14 cellular contexts compared by ENCODE assay signal in genomic region chr9:81682797-81683196, GRCh38. TPM values are rescaled to one million over a fixed set of nuclear protein-coding genes. Genes with fewer than 3 reads are reported as not detected.
DNase-seq lines count a peak whose midpoint lies in the region; ATAC-seq, FAIRE-seq and TF ChIP-seq lines count a peak whose summit lies in the region.
"Had no signal": no experiment of that assay in that cellular context is flagged by ENCODE, and none has a peak within 500 bp of the region (broad histone marks: within the 10 kb centered on the region; RNA-seq: fewer than 3 reads in every experiment).

No MANE protein-coding gene starts in this region.

- H2AFZ ChIP-seq in GM23248 = no peak overlapping the region

- no peak overlapping the region for H3K4me2 ChIP-seq in GM23248 (ENCODE audit: unreplicated experiment)

- no peaks in the 10 kb centered on the region for H3K9me2 ChIP-seq in GM23248 (ENCODE audit: insufficient read depth)

- H3K27ac ChIP-seq in pancreas (no peak overlapping the region), GM23248 (no peak overlapping the region)

- H3K4me3 ChIP-seq in fibroblast of the aortic adventitia (ENCODE audit: low read depth, low read length) (no peak overlapping the region), pancreas (peak overlapping the region in 1 of 4 donors; percentile 7), GM23248 (no peak overlapping the region)
- H3K4me3 ChIP-seq: lung had no signal

- POLR2A ChIA-PET in WTC11 (lab: Charles Lee) = no interaction called here

- ATAC-seq in WTC11 (no peak), pancreas (peak in 3 of 4 donors; percentile 16 to 34 (median 30)), HG03460 (IDR thresholded peaks at IDR 0.05; ENCODE audit: unreplicated experiment) (no peak), GM21737 (IDR thresholded peaks at IDR 0.05; ENCODE audit: unreplicated experiment) (no peak)

- H3K27me3 ChIP-seq in pancreas (no peaks in the 10 kb centered on the region), GM23248 (replicated peaks; ENCODE audit: insufficient read depth) (no peaks in the 10 kb centered on the region)

- TF ChIP-seq CTCF in WTC11 (IDR thresholded peaks at IDR 0.05) = no peak
- TF ChIP-seq CTCF in fibroblast of the aortic adventitia (IDR thresholded peaks at IDR 0.05; ENCODE audit: insufficient read depth, low read length) = no peak
- no peak for TF ChIP-seq CTCF in pancreas (IDR thresholded peaks at IDR 0.05)

- intact Hi-C loops in pancreas (cut with DNase I) = loop anchor here in 1 of 3 donors (10.0 kb wide), 1 partner anchor 158 kb away; no protein-coding TSS in a partner anchor

- H3K4me3 Mint-ChIP-seq in WTC11 = no peak overlapping the region

- no peak overlapping the region for H3K9ac ChIP-seq in GM23248

- peaks cover 24% of the 10 kb centered on the region for H3K36me3 Mint-ChIP-seq in WTC11

- H3K27ac Mint-ChIP-seq in WTC11 = peak overlapping the region; percentile 26; the same call in 1 of the 2 replicates
- H3K27ac Mint-ChIP-seq: activated T-helper 2 cell treated with anti-CD3 and anti-CD28 coated beads, Interferon-gamma antibody, Interleukin-2, Interleukin-4, amounts not matched to agents 10 μg/mL and 5 μg/mL and 100 μg/mL, durations not matched to agents 14 hours and 24 hours and 36 hours had no signal

- H3K27me3 Mint-ChIP-seq in WTC11 (ENCODE audit: low read depth) = no peaks in the 10 kb centered on the region

- peaks cover 0 to 11% (median 0%) of the 10 kb centered on the region in 3 donors for H3K36me3 ChIP-seq in pancreas
- 0 out of 2 replicates have a peak, but pooled peaks cover 4% of the 10 kb centered on the region for H3K36me3 ChIP-seq in GM23248 (ENCODE audit: low read depth)

- in situ Hi-C loops in GM23248 (cut with MboI) = no loop called here

- peaks cover 7% of the 10 kb centered on the region; the same call in 1 of the 2 replicates for H3F3A ChIP-seq in GM23248 (ENCODE audit: insufficient read depth)

- no peak for DNase-seq in H54 (ENCODE audit: insufficient read length, low spot score)
- DNase-seq in WTC11 (ENCODE audit: low spot score) = no peak
- DNase-seq in fibroblast of the aortic adventitia (ENCODE audit: low read depth) = peak; percentile 52
- DNase-seq in pancreas = peak in 3 of 6 donors; percentile 13 to 35 (median 18)
- DNase-seq in GM23248 = no peak
- DNase-seq in GM19240 (ENCODE audit: insufficient read length, low spot score) = no peak
- DNase-seq: activated CD4-positive, alpha-beta T cell treated with anti-CD3 and anti-CD28 coated beads for 4 hours; GOT3; stimulated activated CD4-positive, alpha-beta T cell treated with anti-CD3 and anti-CD28 coated beads, Interleukin-4, amount 100 ng/mL, for 1 hour had no signal

- H3K9me3 Mint-ChIP-seq in WTC11 = no peaks in the 10 kb centered on the region
- H3K9me3 Mint-ChIP-seq: activated T-helper 2 cell treated with anti-CD3 and anti-CD28 coated beads, Interferon-gamma antibody, Interleukin-2, Interleukin-4, amounts not matched to agents 10 μg/mL and 5 μg/mL and 100 μg/mL, durations not matched to agents 14 hours and 24 hours and 36 hours had no signal

- peaks cover 26 to 40% (median 33%) of the 10 kb centered on the region in 3 donors for H3K4me1 ChIP-seq in pancreas
- peaks cover 17% of the 10 kb centered on the region for H3K4me1 ChIP-seq in GM23248 (ENCODE audit: insufficient read depth)

- FAIRE-seq in H54 (lab: Jason Lieb, UNC) (peak; percentile 52), pancreas (lab: Jason Lieb, UNC) (no peak)
- FAIRE-seq: D721Med had no signal

- H3K79me2 ChIP-seq in GM23248 (ENCODE audit: insufficient read depth) = peaks cover 50% of the 10 kb centered on the region

- TF ChIP-seq POLR2A in H54 (IDR thresholded peaks at IDR 0.05; ENCODE audit: low read depth, low read length) = no peak

- CTCF ChIA-PET in WTC11 (lab: Charles Lee) = interaction anchor here (0.5 to 1.7 kb wide), 2 partner anchors 26 to 160 kb away, joined by 4 to 6 read pairs; no protein-coding TSS in a partner anchor

- H3K9me3 ChIP-seq in pancreas (no peaks in the 10 kb centered on the region), GM23248 (ENCODE audit: low read depth) (no peaks in the 10 kb centered on the region)

- H3K4me1 Mint-ChIP-seq in WTC11 = peaks cover 27% of the 10 kb centered on the region

- 17 to 19% methylated on average over 8 of the region's 8 CpGs for WGBS in pancreas, 2 donors
- 85 to 90% methylated on average over 8 of the region's 8 CpGs for WGBS in GM23248 (ENCODE audit: low coverage in 1 of 2, low lambda C conversion rate in 2 of 2, missing lambda C conversion rate in 2 of 2), 2 experiments

- no peaks in the 10 kb centered on the region for H4K20me1 ChIP-seq in GM23248 (ENCODE audit: insufficient read depth)

TF ChIP-seq in WTC11, 78 proteins besides CTCF, POLR2A, EP300 and RAD21:
- TF ChIP-seq FOXK1 (CRISPR knock-in tag; IDR thresholded peaks at IDR 0.05) (no peak), TEAD4 (CRISPR knock-in tag; IDR thresholded peaks at IDR 0.05) (no peak), SOX15 (CRISPR knock-in tag; IDR thresholded peaks at IDR 0.05) (no peak), EMX1 (CRISPR knock-in tag; IDR thresholded peaks at IDR 0.05) (no peak), ZNF671 (CRISPR knock-in tag; IDR thresholded peaks at IDR 0.05) (no peak), OVOL2 (CRISPR knock-in tag; IDR thresholded peaks at IDR 0.05; ENCODE audit: borderline replicate concordance) (no peak)
- TF ChIP-seq, protein P1, sequence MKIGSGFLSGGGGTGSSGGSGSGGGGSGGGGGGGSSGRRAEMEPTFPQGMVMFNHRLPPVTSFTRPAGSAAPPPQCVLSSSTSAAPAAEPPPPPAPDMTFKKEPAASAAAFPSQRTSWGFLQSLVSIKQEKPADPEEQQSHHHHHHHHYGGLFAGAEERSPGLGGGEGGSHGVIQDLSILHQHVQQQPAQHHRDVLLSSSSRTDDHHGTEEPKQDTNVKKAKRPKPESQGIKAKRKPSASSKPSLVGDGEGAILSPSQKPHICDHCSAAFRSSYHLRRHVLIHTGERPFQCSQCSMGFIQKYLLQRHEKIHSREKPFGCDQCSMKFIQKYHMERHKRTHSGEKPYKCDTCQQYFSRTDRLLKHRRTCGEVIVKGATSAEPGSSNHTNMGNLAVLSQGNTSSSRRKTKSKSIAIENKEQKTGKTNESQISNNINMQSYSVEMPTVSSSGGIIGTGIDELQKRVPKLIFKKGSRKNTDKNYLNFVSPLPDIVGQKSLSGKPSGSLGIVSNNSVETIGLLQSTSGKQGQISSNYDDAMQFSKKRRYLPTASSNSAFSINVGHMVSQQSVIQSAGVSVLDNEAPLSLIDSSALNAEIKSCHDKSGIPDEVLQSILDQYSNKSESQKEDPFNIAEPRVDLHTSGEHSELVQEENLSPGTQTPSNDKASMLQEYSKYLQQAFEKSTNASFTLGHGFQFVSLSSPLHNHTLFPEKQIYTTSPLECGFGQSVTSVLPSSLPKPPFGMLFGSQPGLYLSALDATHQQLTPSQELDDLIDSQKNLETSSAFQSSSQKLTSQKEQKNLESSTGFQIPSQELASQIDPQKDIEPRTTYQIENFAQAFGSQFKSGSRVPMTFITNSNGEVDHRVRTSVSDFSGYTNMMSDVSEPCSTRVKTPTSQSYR (CRISPR knock-in tag; IDR thresholded peaks at IDR 0.05) = no peak
- TF ChIP-seq, protein P2, sequence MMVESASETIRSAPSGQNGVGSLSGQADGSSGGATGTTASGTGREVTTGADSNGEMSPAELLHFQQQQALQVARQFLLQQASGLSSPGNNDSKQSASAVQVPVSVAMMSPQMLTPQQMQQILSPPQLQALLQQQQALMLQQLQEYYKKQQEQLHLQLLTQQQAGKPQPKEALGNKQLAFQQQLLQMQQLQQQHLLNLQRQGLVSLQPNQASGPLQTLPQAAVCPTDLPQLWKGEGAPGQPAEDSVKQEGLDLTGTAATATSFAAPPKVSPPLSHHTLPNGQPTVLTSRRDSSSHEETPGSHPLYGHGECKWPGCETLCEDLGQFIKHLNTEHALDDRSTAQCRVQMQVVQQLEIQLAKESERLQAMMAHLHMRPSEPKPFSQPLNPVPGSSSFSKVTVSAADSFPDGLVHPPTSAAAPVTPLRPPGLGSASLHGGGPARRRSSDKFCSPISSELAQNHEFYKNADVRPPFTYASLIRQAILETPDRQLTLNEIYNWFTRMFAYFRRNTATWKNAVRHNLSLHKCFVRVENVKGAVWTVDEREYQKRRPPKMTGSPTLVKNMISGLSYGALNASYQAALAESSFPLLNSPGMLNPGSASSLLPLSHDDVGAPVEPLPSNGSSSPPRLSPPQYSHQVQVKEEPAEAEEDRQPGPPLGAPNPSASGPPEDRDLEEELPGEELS (CRISPR knock-in tag; IDR thresholded peaks at IDR 0.05) = no peak

RNA-seq across cellular contexts. Expression of gene TLE1, which starts 6.5 kb away (rescaled TPM):
- total RNA-seq in WTC11 (2021) (93.2 to 97.7 TPM (median 93.9 TPM) in 3 replicates), fibroblast of the aortic adventitia (ENCODE audit: low replicate concordance) (33.4 and 49.5 TPM in 2 replicates), pancreas (10 to 100 TPM; 15.1 to 38.9 (median 26.2) TPM)
- polyA plus RNA-seq in pancreas (10 to 100 TPM; 27.5 to 35.5 TPM), GM23248 (2016; fragmentation: Nextera tagmentation; extraction: Ambion mirVana) (6.4 TPM in 2 replicates)
- total RNA-seq in GM23248 (2014; rRNA removed; shearing (Covaris generic)) = 14.4 and 16.7 TPM in 2 replicates

Comparison
In these comparisons a context has a peak if more than half of its experiments do, and no peak if none do; other contexts are left out.
1. ATAC-seq: peak in pancreas (3 of 4); none in WTC11 (single experiment), HG03460 (single experiment) and GM21737 (single experiment).